31 cellular contexts compared by ENCODE assay signal in genomic region chr1:153786038-153786790, GRCh38.
"Had no signal": no experiment of that assay in that cellular context is flagged by ENCODE, and none has a peak within 500 bp of the region (broad histone marks: within the 10 kb centered on the region; RNA-seq: fewer than 3 reads in every experiment).

No MANE protein-coding gene starts in this region.

- H3K27ac ChIP-seq: ascending aorta, breast epithelium, cardiac muscle cell, colonic mucosa, epithelial cell of prostate, esophagus squamous epithelium, gastroesophageal sphincter, heart right ventricle, hepatocyte, WERI-Rb-1 had no signal

- H3K36me3 ChIP-seq: ascending aorta, breast epithelium, cardiac muscle cell, colonic mucosa, esophagus squamous epithelium, gastroesophageal sphincter, heart right ventricle, WERI-Rb-1 had no signal

- H3K27me3 Mint-ChIP-seq: activated B cell treated with CpG ODN at 0.5 μM for 24 hours; activated naive CD8-positive, alpha-beta T cell treated with anti-CD3 and anti-CD28 coated beads, Interleukin-2, amount 10 ng/mL, durations not matched to agents 7 days and 5 days had no signal

- H3K36me3 Mint-ChIP-seq: activated naive CD4-positive, alpha-beta T cell treated with anti-CD3 and anti-CD28 coated beads, Interleukin-2, amount 50 U/mL, for 24 hours; brain had no signal

- H3K9me3 Mint-ChIP-seq: activated CD4-positive, alpha-beta T cell treated with anti-CD3 and anti-CD28 coated beads, Interleukin-2, amount 10 ng/mL, durations not matched to agents 24 days and 14 days; activated naive CD4-positive, alpha-beta T cell treated with anti-CD3 and anti-CD28 coated beads, Interleukin-2, amount 50 U/mL, for 24 hours; activated naive CD8-positive, alpha-beta T cell treated with anti-CD3 and anti-CD28 coated beads, Interleukin-2, amount 10 ng/mL, durations not matched to agents 7 days and 5 days; activated T-cell treated with anti-CD3 and anti-CD28 coated beads, Interleukin-2, amount 50 U/mL, for 4 hours; activated T-helper 17 cell treated with anti-CD3 and anti-CD28 coated beads, Interleukin-2, amount 50 U/mL, for 72 hours; brain; T-helper 2 cell treated with Interferon-gamma antibody and Interleukin-4, amounts not matched to agents 5 μg/mL and 100 μg/mL, for 36 hours had no signal

- FAIRE-seq: endometrium had no signal

- H3K4me2 ChIP-seq: hepatocyte had no signal

- ATAC-seq: activated CD4-positive, CD25-positive, alpha-beta regulatory T cell treated with anti-CD3 and anti-CD28 coated beads, Interleukin-2, amount 50 U/mL, for 24 hours; activated T-cell treated with anti-CD3 and anti-CD28 coated beads, Interleukin-2, amount 50 U/mL, for 4 hours; activated T-helper 17 cell treated with anti-CD3 and anti-CD28 coated beads, Interleukin-2, amount 50 U/mL, for 72 hours; gastroesophageal sphincter; heart right ventricle; T-helper 17 cell had no signal

- H2AFZ ChIP-seq: hepatocyte had no signal

- H3K27me3 ChIP-seq: ascending aorta, breast epithelium, cardiac muscle cell, colonic mucosa, esophagus squamous epithelium, gastroesophageal sphincter, heart right ventricle, hepatocyte had no signal

- H3K79me2 ChIP-seq: hepatocyte had no signal

- H3K4me3 Mint-ChIP-seq: activated CD4-positive, alpha-beta memory T cell treated with anti-CD3 and anti-CD28 coated beads, Interleukin-2, amount 10 ng/mL, durations not matched to agents 7 days and 5 days; activated CD4-positive, alpha-beta T cell treated with anti-CD3 and anti-CD28 coated beads, Interleukin-2, amount 10 ng/mL, durations not matched to agents 24 days and 14 days; activated naive CD4-positive, alpha-beta T cell treated with anti-CD3 and anti-CD28 coated beads, Interleukin-2, amount 50 U/mL, for 24 hours; activated naive CD8-positive, alpha-beta T cell treated with anti-CD3 and anti-CD28 coated beads, Interleukin-2, amount 10 ng/mL, durations not matched to agents 7 days and 5 days; activated T-cell treated with anti-CD3 and anti-CD28 coated beads, Interleukin-2, amount 50 U/mL, for 4 hours; activated T-helper 17 cell treated with anti-CD3 and anti-CD28 coated beads, Interleukin-2, amount 50 U/mL, for 72 hours; T-helper 17 cell; T-helper 2 cell treated with Interferon-gamma antibody and Interleukin-4, amounts not matched to agents 5 μg/mL and 100 μg/mL, for 36 hours had no signal

- H3K27ac Mint-ChIP-seq: activated CD4-positive, alpha-beta memory T cell treated with anti-CD3 and anti-CD28 coated beads, Interleukin-2, amount 10 ng/mL, durations not matched to agents 7 days and 5 days; activated CD4-positive, alpha-beta T cell treated with anti-CD3 and anti-CD28 coated beads, Interleukin-2, amount 10 ng/mL, durations not matched to agents 24 days and 14 days; activated naive CD4-positive, alpha-beta T cell treated with anti-CD3 and anti-CD28 coated beads, Interleukin-2, amount 50 U/mL, for 24 hours; activated naive CD8-positive, alpha-beta T cell treated with anti-CD3 and anti-CD28 coated beads, Interleukin-2, amount 10 ng/mL, durations not matched to agents 7 days and 5 days; activated T-helper 17 cell treated with anti-CD3 and anti-CD28 coated beads, Interleukin-2, amount 50 U/mL, for 72 hours; T-helper 17 cell; T-helper 2 cell treated with Interferon-gamma antibody and Interleukin-4, amounts not matched to agents 5 μg/mL and 100 μg/mL, for 36 hours had no signal

- H3K9me3 ChIP-seq: ascending aorta, breast epithelium, colonic mucosa, esophagus squamous epithelium, gastroesophageal sphincter, heart right ventricle had no signal

- H3K4me1 ChIP-seq: colonic mucosa had no signal

- H3K4me3 ChIP-seq: ascending aorta, breast epithelium, cardiac muscle cell, colonic mucosa, esophagus squamous epithelium, gastroesophageal sphincter, heart right ventricle, hepatocyte had no signal

- DNase-seq: activated B cell treated with CpG ODN at 0.5 μM for 24 hours; activated CD4-positive, alpha-beta memory T cell treated with anti-CD3 and anti-CD28 coated beads, Interleukin-2, amount 10 ng/mL, durations not matched to agents 7 days and 5 days; activated CD4-positive, alpha-beta T cell treated with anti-CD3 and anti-CD28 coated beads, Interleukin-2, amount 10 ng/mL, durations not matched to agents 24 days and 14 days; activated CD4-positive, alpha-beta T cell treated with anti-CD3 and anti-CD28 coated beads, Interleukin-2, amount 50 U/mL, for 4 hours; activated effector memory CD4-positive, alpha-beta T cell treated with Interleukin-2 at 50 U/mL for 16 hours; activated gamma-delta T cell treated with Interleukin-2 at 50 U/mL for 16 hours; activated naive CD4-positive, alpha-beta T cell treated with Interleukin-2 at 50 U/mL for 16 hours; activated naive CD8-positive, alpha-beta T cell treated with anti-CD3 and anti-CD28 coated beads, Interleukin-2, amount 10 ng/mL, durations not matched to agents 7 days and 5 days; activated T-cell treated with anti-CD3 and anti-CD28 coated beads, Interleukin-2, amount 50 U/mL, for 4 hours; central memory CD4-positive, alpha-beta T cell; cerebellar nuclear complex; colonic mucosa; effector CD8-positive, alpha-beta T cell; esophagus squamous epithelium; foreskin melanocyte; heart right ventricle; T-helper 17 cell; T1000; WERI-Rb-1 had no signal
